ENCODE assay signal across 1 cellular context in the genomic region with DNA sequence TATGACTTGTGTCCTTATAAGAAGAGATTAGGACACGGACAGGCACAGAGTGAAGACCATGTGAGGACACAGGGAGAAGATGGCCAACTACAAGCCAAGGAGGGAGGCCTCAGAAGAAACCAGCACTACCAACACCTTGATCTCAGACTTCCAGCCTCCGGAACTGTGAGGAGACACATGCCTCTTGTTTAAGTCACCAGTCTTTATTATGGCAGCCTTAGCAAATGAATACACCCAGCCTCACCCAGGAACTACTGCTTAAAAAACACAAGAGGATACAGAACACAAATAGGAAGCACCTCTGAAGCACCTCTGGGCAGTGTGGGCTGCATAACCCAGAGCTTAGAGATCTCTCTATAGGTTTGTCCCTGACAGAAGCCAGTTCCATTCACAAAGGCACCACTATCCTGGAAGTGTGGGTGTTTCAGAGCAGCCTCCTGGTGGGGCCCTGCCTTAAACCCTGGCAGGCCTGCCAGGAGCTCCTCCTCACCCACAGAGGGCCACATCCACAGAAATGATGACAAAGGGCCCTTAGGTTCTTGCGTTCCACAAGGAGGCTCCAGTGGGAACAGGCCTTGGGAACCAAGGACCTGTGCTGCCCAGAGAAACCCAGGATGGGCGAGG.
TF ChIP-seq lines count a peak whose summit lies in the region.

No MANE protein-coding gene starts in this region.

TF ChIP-seq in HepG2, 621 proteins besides CTCF, POLR2A, EP300 and RAD21 (continued from another document):
- TF ChIP-seq, protein P1, sequence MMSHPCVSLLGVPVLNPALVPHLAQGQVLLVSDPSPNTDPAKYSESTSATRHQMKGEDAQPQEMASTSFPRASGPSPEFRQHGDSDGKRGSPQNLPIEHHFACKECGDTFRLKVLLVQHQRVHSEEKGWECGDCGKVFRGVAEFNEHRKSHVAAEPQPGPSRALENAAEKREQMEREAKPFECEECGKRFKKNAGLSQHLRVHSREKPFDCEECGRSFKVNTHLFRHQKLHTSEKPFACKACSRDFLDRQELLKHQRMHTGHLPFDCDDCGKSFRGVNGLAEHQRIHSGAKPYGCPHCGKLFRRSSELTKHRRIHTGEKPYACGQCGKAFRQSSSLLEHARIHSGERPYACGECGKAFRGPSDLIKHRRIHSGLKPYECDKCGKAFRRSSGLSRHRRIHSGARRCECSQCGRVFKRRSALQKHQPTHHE (CRISPR knock-in tag; IDR thresholded peaks at IDR 0.05; ENCODE audit: borderline replicate concordance) = no peak
- TF ChIP-seq FOXA3 (CRISPR knock-in tag; IDR thresholded peaks at IDR 0.05) = no peak
- TF ChIP-seq PRPF4 (IDR thresholded peaks at IDR 0.05; ENCODE audit: low read depth, low read length, poor library complexity, severe bottlenecking) = no peak
